Comparison of ENCODE assay signal across 16 cellular contexts in the genomic region with DNA sequence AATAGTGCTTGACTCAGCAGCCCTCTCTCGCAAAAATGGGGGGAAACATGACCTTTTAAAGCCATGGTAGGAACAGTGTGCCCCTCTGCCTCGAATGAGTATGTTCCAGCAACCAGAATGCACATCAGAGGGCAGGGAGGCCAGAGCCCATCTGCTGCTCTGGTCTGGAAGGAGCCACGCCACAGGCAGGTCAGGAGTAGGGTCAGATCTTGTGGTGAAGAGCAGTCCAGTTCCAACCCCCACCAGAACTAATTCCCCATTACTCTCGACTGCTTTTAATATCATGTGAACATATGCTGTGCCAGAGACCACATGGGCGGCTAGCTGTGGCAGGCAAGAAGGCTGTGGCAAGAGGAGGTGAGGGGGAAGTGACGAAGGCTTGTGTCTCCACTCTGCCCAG. TPM values are rescaled to one million over a fixed set of nuclear protein-coding genes. Genes with fewer than 3 reads are reported as not detected.
DNase-seq lines count a peak whose midpoint lies in the region; TF ChIP-seq lines count a peak whose summit lies in the region.
"Had no signal": no experiment of that assay in that cellular context is flagged by ENCODE, and none has a peak within 500 bp of the region (broad histone marks: within the 10 kb centered on the region; RNA-seq: fewer than 3 reads in every experiment).

No MANE protein-coding gene starts in this region.

- H3K56ac ChIP-seq in mesendoderm (ENCODE audit: low read length): peak overlapping the region; percentile 59

- intact Hi-C loops in testis (cut with DNase I; ENCODE audit: low total_unique reads): no loop called here

- H3K18ac ChIP-seq in mesendoderm (ENCODE audit: low read length): no peak overlapping the region

- no peak overlapping the region for H2BK120ac ChIP-seq in mesendoderm (ENCODE audit: low read depth, low read length)

- no peak overlapping the region for H2BK15ac ChIP-seq in mesendoderm (replicated peaks; ENCODE audit: low read depth)

- H3K4me3 ChIP-seq in mesendoderm (ENCODE audit: low read length): no peak overlapping the region
- H3K4me3 ChIP-seq in testis: no peak overlapping the region
- H3K4me3 ChIP-seq: GM12878, SK-N-MC had no signal

- no peaks in the 10 kb centered on the region for H3K79me2 ChIP-seq in mesendoderm (ENCODE audit: control insufficient read depth, insufficient read depth, low read length)

- no peak overlapping the region for H3K4me2 ChIP-seq in mesendoderm (ENCODE audit: low read length)

- no peaks in the 10 kb centered on the region for H3K27me3 ChIP-seq in mesendoderm (ENCODE audit: insufficient read depth, low read length, poor library complexity)
- no peaks in the 10 kb centered on the region for H3K27me3 ChIP-seq in testis

- no peak for TF ChIP-seq POLR2A in testis (IDR thresholded peaks at IDR 0.05)

- WGBS in mesendoderm (ENCODE audit: extremely low coverage, insufficient coverage, low lambda C conversion rate): no CpG with 5 or more reads among the region's 6 CpGs
- WGBS in testis, 2 donors: 46 to 59% methylated on average over 6 of the region's 6 CpGs

- H3K4me1 ChIP-seq in mesendoderm (ENCODE audit: control insufficient read depth, low read depth, low read length): peaks cover 2% of the 10 kb centered on the region
- H3K4me1 ChIP-seq in testis: peaks cover 31% of the 10 kb centered on the region

- DNase-seq in LHCN-M2 (ENCODE audit: low read depth): peak; percentile 98
- peak; percentile 20 for DNase-seq in NCI-H69 (lab: John Stamatoyannopoulos, UW)
- no peak for DNase-seq in mesendoderm
- peak; percentile 59 for DNase-seq in testis
- no peak for DNase-seq in AG08395 (ENCODE audit: low spot score)
- DNase-seq in cortex of kidney (lab: John Stamatoyannopoulos, UW): no peak
- no peak for DNase-seq in SK-N-DZ (ENCODE audit: low spot score)
- DNase-seq: CD4-positive, alpha-beta memory T cell; GDM1; HCEC 1CT; Kasumi-1; NCI-H1436 treated with DMSO at 0.1 percent for 48 hours; NCI-H2081; NCI-H510A treated with DMSO at 0.1 percent for 48 hours had no signal

- H3K4ac ChIP-seq in mesendoderm (ENCODE audit: low read depth, low read length): no peak overlapping the region

- H4K5ac ChIP-seq in mesendoderm (ENCODE audit: low read length): no peak overlapping the region

- no peak overlapping the region for H3K9ac ChIP-seq in mesendoderm (ENCODE audit: low read length)

- no peaks in the 10 kb centered on the region for H3K9me3 ChIP-seq in testis

- no peak overlapping the region for H3K23ac ChIP-seq in mesendoderm (ENCODE audit: low read length)

- no peak overlapping the region for H3K27ac ChIP-seq in mesendoderm (ENCODE audit: low read depth, low read length)
- H3K27ac ChIP-seq in testis: peak overlapping the region; percentile 71 to 91
- H3K27ac ChIP-seq: SK-N-MC had no signal

- H3K36me3 ChIP-seq in mesendoderm (ENCODE audit: control insufficient read depth, insufficient read depth, low read length) (no peaks in the 10 kb centered on the region), testis (ENCODE audit: low read depth, missing control alignments) (no peaks in the 10 kb centered on the region)

- H4K8ac ChIP-seq in mesendoderm (ENCODE audit: low read depth, low read length): no peak overlapping the region

- no peak for TF ChIP-seq CTCF in testis (IDR thresholded peaks at IDR 0.05)

- no peaks in the 10 kb centered on the region for H3K79me1 ChIP-seq in mesendoderm (ENCODE audit: low read length)

- no peak overlapping the region for H2AK5ac ChIP-seq in mesendoderm (ENCODE audit: low read length)

- no peak overlapping the region for H2BK5ac ChIP-seq in mesendoderm (ENCODE audit: low read length)

RNA-seq across cellular contexts. Expression of a gene that starts 34.6 kb away (rescaled TPM):
- 85.6 and 93.9 TPM in 2 replicates for total RNA-seq in LHCN-M2 (2014; rRNA removed)
- 17.4 TPM for polyA plus RNA-seq in LHCN-M2 (2012)
- polyA plus RNA-seq in mesendoderm (2013, experiment 1 of 2): 39.5 TPM
- polyA plus RNA-seq in mesendoderm (2013, experiment 2 of 2): 41.3 TPM
- total RNA-seq in testis: 10 to 100 TPM; 19.2 to 30.7 TPM
- polyA plus RNA-seq in testis (ENCODE audit: insufficient read depth, low read depth, low replicate concordance): 19.5 TPM
- polyA plus RNA-seq in SK-N-DZ (2014; cell fraction: cytosol; rRNA removed): 45.1 and 51.7 TPM in 2 replicates
- 17.5 and 30.8 TPM in 2 replicates for polyA plus RNA-seq in SK-N-DZ (2014; cell fraction: nucleus; rRNA removed)

Comparison
In these comparisons a context has a peak if more than half of its experiments do, and no peak if none do; other contexts are left out.
1. DNase-seq: peak in LHCN-M2 (single experiment), NCI-H69 (single experiment) and testis (single experiment); none in mesendoderm (single experiment), AG08395 (single experiment), cortex of kidney (single experiment) and SK-N-DZ (single experiment).